ENCODE assay signal across 10 cellular contexts in the genomic region with DNA sequence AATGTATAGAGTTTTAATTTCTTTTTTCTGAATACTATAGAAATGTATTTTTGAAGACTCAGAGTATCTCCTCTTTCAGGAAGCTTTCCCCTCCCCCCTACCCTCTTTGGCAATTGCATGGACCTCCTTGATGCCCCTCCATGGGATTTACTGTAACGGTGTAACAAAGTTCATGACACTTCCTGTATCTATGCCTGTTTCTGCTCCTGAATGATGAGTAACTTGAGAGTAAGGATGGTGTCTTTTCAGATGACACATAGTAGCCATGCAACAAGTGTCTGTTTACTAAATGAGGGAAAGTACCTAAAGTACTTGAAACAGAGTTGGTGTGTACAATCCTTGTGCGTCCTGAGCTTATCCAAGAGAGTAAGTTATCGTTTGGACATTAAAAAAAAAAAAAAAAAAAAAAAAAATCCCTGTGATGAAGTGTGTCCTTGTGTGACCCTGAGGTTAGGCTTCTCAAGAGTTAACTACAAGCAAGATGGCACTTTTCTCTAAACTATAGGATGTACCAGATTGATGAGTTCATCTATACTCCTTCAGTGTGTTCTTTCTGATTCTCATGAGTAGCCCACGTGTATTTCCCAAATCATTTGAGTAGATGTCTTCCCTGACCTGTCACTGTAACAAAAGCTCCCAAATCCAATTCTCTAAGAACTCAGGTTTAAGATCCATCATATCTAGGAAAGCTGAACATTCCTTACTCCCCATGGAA. TPM values are rescaled to one million over a fixed set of nuclear protein-coding genes. Genes with fewer than 3 reads are reported as not detected.
A peak's percentile ranks its signal among the peaks of the same experiment; 100 is the strongest.
DNase-seq lines count a peak whose midpoint lies in the region; ATAC-seq and TF ChIP-seq lines count a peak whose summit lies in the region.
"Had no signal": no experiment of that assay in that cellular context is flagged by ENCODE, and none has a peak within 500 bp of the region (broad histone marks: within the 10 kb centered on the region; RNA-seq: fewer than 3 reads in every experiment).

No MANE protein-coding gene starts in this region.

- no peaks in the 10 kb centered on the region for H4K20me1 ChIP-seq in neural progenitor cell (ENCODE audit: low read depth)

- no peaks in the 10 kb centered on the region for H3K79me2 ChIP-seq in neural progenitor cell (ENCODE audit: low read depth)

- H3K4me2 ChIP-seq in neural progenitor cell: no peak overlapping the region

- peaks cover 18% of the 10 kb centered on the region for H3K4me1 ChIP-seq in neural progenitor cell

- DNase-seq in activated CD4-positive, alpha-beta T cell treated with anti-CD3 and anti-CD28 coated beads, Interleukin-2, amount 10 ng/mL, durations not matched to agents 24 days and 14 days: peak; percentile 73
- no peak for DNase-seq in activated CD4-positive, alpha-beta T cell treated with anti-CD3 and anti-CD28 coated beads, Interleukin-2, amount 50 U/mL, for 1 hour
- DNase-seq in T-cell: no peak
- DNase-seq in renal cortical epithelial cell (ENCODE audit: low read depth): peak; percentile 83
- no peak for DNase-seq in NCI-H2081 (lab: John Stamatoyannopoulos, UW)
- DNase-seq in COR-L47 (lab: John Stamatoyannopoulos, UW): no peak
- no peak for DNase-seq in neural progenitor cell (ENCODE audit: low spot score)
- DNase-seq: occipital lobe had no signal

- no peak overlapping the region for H2AFZ ChIP-seq in neural progenitor cell (replicated peaks)

- H3K36me3 Mint-ChIP-seq in activated CD4-positive, alpha-beta T cell treated with anti-CD3 and anti-CD28 coated beads, Interleukin-2, amount 10 ng/mL, durations not matched to agents 24 days and 14 days (ENCODE audit: low read depth): no peaks in the 10 kb centered on the region
- H3K36me3 Mint-ChIP-seq in T-cell (no peaks in the 10 kb centered on the region), neural progenitor cell (no peaks in the 10 kb centered on the region)

- H3K4me1 Mint-ChIP-seq in activated CD4-positive, alpha-beta T cell treated with anti-CD3 and anti-CD28 coated beads, Interleukin-2, amount 10 ng/mL, durations not matched to agents 24 days and 14 days: peaks cover 53% of the 10 kb centered on the region
- H3K4me1 Mint-ChIP-seq in T-cell (peaks cover 56 to 64% (median 60%) of the 10 kb centered on the region in 3 donors), neural progenitor cell (peaks cover 15% of the 10 kb centered on the region)

- CTCF ChIA-PET in T-cell (lab: Charles Lee): interaction anchor here (0.6 to 1.1 kb wide), 7 partner anchors 14 to 407 kb away, joined by 3 to 9 read pairs (median 4); no protein-coding TSS in a partner anchor

- H3K9ac ChIP-seq in neural progenitor cell: no peak overlapping the region

- no peak overlapping the region for H3K4me3 ChIP-seq in neural progenitor cell

- H3K9me3 Mint-ChIP-seq in activated CD4-positive, alpha-beta T cell treated with anti-CD3 and anti-CD28 coated beads, Interleukin-2, amount 10 ng/mL, durations not matched to agents 24 days and 14 days: no peaks in the 10 kb centered on the region
- H3K9me3 Mint-ChIP-seq in T-cell (no peaks in the 10 kb centered on the region), neural progenitor cell (peaks cover 3% of the 10 kb centered on the region)

- H3K27ac ChIP-seq in neural progenitor cell: no peak overlapping the region
- H3K27ac ChIP-seq: HL-60 had no signal

- peak overlapping the region; percentile 94 for H3K27ac Mint-ChIP-seq in activated CD4-positive, alpha-beta T cell treated with anti-CD3 and anti-CD28 coated beads, Interleukin-2, amount 10 ng/mL, durations not matched to agents 24 days and 14 days
- H3K27ac Mint-ChIP-seq in T-cell: peak overlapping the region in 1 of 2 donors; percentile 16
- H3K27ac Mint-ChIP-seq in neural progenitor cell: no peak overlapping the region

- H3K27me3 ChIP-seq in neural progenitor cell: peaks cover 18% of the 10 kb centered on the region

- POLR2A ChIA-PET in T-cell (lab: Charles Lee): interaction anchor here (0.6 to 0.7 kb wide), 4 partner anchors 11 to 72 kb away, joined by 3 to 10 read pairs (median 6); no protein-coding TSS in a partner anchor

- no peak for TF ChIP-seq CTCF in neural progenitor cell (IDR thresholded peaks at IDR 0.05)

- no peaks in the 10 kb centered on the region for H3F3A ChIP-seq in neural progenitor cell (ENCODE audit: low read depth)

- intact Hi-C loops in activated CD4-positive, alpha-beta T cell treated with anti-CD3 and anti-CD28 coated beads, Interleukin-2, amount 10 ng/mL, durations not matched to agents 24 days and 14 days (cut with micrococcal nuclease): loop anchor here (1.0 to 5.0 kb wide), 10 partner anchors 29 to 353 kb away; no protein-coding TSS in a partner anchor

- peaks cover 2% of the 10 kb centered on the region for H3K27me3 Mint-ChIP-seq in activated CD4-positive, alpha-beta T cell treated with anti-CD3 and anti-CD28 coated beads, Interleukin-2, amount 10 ng/mL, durations not matched to agents 24 days and 14 days
- peaks cover 0 to 5% of the 10 kb centered on the region in 2 donors for H3K27me3 Mint-ChIP-seq in T-cell
- H3K27me3 Mint-ChIP-seq in neural progenitor cell (ENCODE audit: insufficient read depth, low read depth): peaks cover 8% of the 10 kb centered on the region

- H3K4me3 Mint-ChIP-seq in activated CD4-positive, alpha-beta T cell treated with anti-CD3 and anti-CD28 coated beads, Interleukin-2, amount 10 ng/mL, durations not matched to agents 24 days and 14 days: peak overlapping the region; percentile 71
- H3K4me3 Mint-ChIP-seq in T-cell (peak overlapping the region in 1 of 3 donors; percentile 7), neural progenitor cell (no peak overlapping the region)

- no peaks in the 10 kb centered on the region for H3K9me3 ChIP-seq in neural progenitor cell (ENCODE audit: low read depth)

- no peaks in the 10 kb centered on the region for H3K36me3 ChIP-seq in neural progenitor cell

- peak; percentile 65 for ATAC-seq in HG02759 (IDR thresholded peaks at IDR 0.05; ENCODE audit: unreplicated experiment)
- ATAC-seq in T-cell (replicated peaks in 1 of 4): peak; percentile 67 to 79 (median 70)

RNA-seq across cellular contexts. Expression of a gene that starts 7.4 kb away (rescaled TPM):
- 449 and 454 TPM in 2 replicates for total RNA-seq in activated CD4-positive, alpha-beta T cell treated with anti-CD3 and anti-CD28 coated beads, Interleukin-2, amount 10 ng/mL, durations not matched to agents 24 days and 14 days
- total RNA-seq in T-cell (1,000 to 10,000 TPM in 1 of 5 donors, 100 to 1,000 TPM in 4; 773 to 1,065 (median 854) TPM), renal cortical epithelial cell (52.7 and 121 TPM in 2 replicates), neural progenitor cell (ENCODE audit: low replicate concordance) (0.54 and 0.93 TPM in 2 replicates)

Comparison
In these comparisons a context has a peak if more than half of its experiments do, and no peak if none do; other contexts are left out.
1. DNase-seq: peak in activated CD4-positive, alpha-beta T cell treated with anti-CD3 and anti-CD28 coated beads, Interleukin-2, amount 10 ng/mL, durations not matched to agents 24 days and 14 days (single experiment) and renal cortical epithelial cell (single experiment); none in activated CD4-positive, alpha-beta T cell treated with anti-CD3 and anti-CD28 coated beads, Interleukin-2, amount 50 U/mL, for 1 hour (single experiment), T-cell (0 of 34), NCI-H2081 (0 of 2), COR-L47 (single experiment) and neural progenitor cell (single experiment).
2. RNA of a gene that starts 7.4 kb away (total RNA-seq): 773 to 1,065 TPM in T-cell, 449 to 454 TPM in activated CD4-positive, alpha-beta T cell treated with anti-CD3 and anti-CD28 coated beads, Interleukin-2, amount 10 ng/mL, durations not matched to agents 24 days and 14 days and 52.7 to 121 TPM in renal cortical epithelial cell; 0.54 to 0.93 TPM in neural progenitor cell; every median in the first group is over 10 times any median in the second.